ENCODE assay signal across 1 cellular context in the genomic region with DNA sequence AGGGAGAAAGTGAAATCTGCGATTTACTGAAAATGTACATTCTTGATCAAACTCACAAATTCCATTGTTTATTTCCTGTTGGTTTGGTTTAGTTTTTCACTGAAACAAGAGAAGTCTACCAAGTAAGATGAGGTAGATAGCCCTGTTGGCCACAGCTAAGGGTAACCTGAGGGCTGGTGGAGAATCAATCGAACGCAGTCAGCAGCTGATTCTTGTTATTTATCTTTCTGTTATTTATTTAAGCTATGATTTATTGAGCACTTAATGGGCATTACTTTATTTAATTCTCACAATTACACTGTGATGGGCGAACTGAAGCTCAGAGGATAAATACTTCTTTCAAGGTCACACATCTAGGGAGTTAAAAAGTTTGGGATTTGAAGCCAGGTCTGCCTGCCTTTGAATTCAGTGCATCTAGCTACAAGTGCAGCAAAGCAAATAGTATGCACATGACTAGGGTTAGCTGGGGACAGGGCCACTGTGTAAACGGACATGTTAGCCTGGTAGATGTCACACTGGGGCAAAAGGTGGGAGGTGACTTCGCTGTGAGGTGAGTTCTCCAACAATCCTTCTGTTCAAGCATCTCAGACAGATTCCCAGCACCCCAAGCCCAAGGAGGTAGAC.
TF ChIP-seq lines count a peak whose summit lies in the region.

No MANE protein-coding gene starts in this region.

TF ChIP-seq in HepG2, 621 proteins besides CTCF, POLR2A, EP300 and RAD21 (continued from another document and continues in another):
- TF ChIP-seq, protein P1, sequence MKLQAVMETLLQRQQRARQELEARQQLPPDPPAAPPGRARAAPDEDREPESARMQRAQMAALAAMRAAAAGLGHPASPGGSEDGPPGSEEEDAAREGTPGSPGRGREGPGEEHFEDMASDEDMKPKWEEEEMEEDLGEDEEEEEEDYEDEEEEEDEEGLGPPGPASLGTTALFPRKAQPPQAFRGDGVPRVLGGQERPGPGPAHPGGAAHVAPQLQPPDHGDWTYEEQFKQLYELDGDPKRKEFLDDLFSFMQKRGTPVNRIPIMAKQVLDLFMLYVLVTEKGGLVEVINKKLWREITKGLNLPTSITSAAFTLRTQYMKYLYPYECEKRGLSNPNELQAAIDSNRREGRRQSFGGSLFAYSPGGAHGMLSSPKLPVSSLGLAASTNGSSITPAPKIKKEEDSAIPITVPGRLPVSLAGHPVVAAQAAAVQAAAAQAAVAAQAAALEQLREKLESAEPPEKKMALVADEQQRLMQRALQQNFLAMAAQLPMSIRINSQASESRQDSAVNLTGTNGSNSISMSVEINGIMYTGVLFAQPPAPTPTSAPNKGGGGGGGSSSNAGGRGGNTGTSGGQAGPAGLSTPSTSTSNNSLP (IDR thresholded peaks at IDR 0.05; ENCODE audit: low read depth, low read length) = peak; percentile 53; the same call in 1 of the 2 replicates
- TF ChIP-seq ZNF776 (CRISPR knock-in tag; IDR thresholded peaks at IDR 0.05) = no peak
- TF ChIP-seq, protein P2, sequence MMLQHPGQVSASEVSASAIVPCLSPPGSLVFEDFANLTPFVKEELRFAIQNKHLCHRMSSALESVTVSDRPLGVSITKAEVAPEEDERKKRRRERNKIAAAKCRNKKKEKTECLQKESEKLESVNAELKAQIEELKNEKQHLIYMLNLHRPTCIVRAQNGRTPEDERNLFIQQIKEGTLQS (CRISPR knock-in tag; IDR thresholded peaks at IDR 0.05) = no peak
- TF ChIP-seq ZNF629 (CRISPR knock-in tag; conservative IDR thresholded peaks at IDR 0.05) = no peak
- TF ChIP-seq SOX13 (IDR thresholded peaks at IDR 0.05) = no peak
- peak in 1 of 2 experiments; percentile 68; a peak in 1 of 4 replicates for TF ChIP-seq SOX13 (CRISPR knock-in tag; conservative IDR thresholded peaks at IDR 0.05 in 1 of 2, IDR thresholded peaks at IDR 0.05 in 1 of 2)
- 0 out of 2 replicates have a peak, but pooled peaks have one; percentile 5 for TF ChIP-seq ZNF7 (CRISPR knock-in tag; IDR thresholded peaks at IDR 0.05)
- no peak for TF ChIP-seq MTA3 (CRISPR knock-in tag; IDR thresholded peaks at IDR 0.05)
- TF ChIP-seq ZNF691 (CRISPR knock-in tag; IDR thresholded peaks at IDR 0.05; ENCODE audit: borderline replicate concordance, low read depth) = no peak
- TF ChIP-seq HOXA3 (CRISPR knock-in tag; IDR thresholded peaks at IDR 0.05) = peak; percentile 65
- TF ChIP-seq ELF3 (CRISPR knock-in tag; IDR thresholded peaks at IDR 0.05) = peak; percentile 42; the same call in 1 of the 2 replicates
- peak; percentile 56 for TF ChIP-seq TBL1XR1 (IDR thresholded peaks at IDR 0.05; ENCODE audit: borderline replicate concordance, low read length, partially characterized antibody)
- TF ChIP-seq NR2C2 (CRISPR knock-in tag; IDR thresholded peaks at IDR 0.05; ENCODE audit: borderline replicate concordance) = no peak
- peak; percentile 43; the same call in 1 of the 2 replicates for TF ChIP-seq ZBTB26 (CRISPR knock-in tag; IDR thresholded peaks at IDR 0.05; ENCODE audit: borderline replicate concordance)
- TF ChIP-seq REST (IDR thresholded peaks at IDR 0.05; ENCODE audit: borderline replicate concordance in 1 of 2, low read depth in 1 of 2, low read length in 2 of 2) = peak in 1 of 2 experiments; percentile 28; a peak in 1 of 4 replicates
- TF ChIP-seq, protein P3, sequence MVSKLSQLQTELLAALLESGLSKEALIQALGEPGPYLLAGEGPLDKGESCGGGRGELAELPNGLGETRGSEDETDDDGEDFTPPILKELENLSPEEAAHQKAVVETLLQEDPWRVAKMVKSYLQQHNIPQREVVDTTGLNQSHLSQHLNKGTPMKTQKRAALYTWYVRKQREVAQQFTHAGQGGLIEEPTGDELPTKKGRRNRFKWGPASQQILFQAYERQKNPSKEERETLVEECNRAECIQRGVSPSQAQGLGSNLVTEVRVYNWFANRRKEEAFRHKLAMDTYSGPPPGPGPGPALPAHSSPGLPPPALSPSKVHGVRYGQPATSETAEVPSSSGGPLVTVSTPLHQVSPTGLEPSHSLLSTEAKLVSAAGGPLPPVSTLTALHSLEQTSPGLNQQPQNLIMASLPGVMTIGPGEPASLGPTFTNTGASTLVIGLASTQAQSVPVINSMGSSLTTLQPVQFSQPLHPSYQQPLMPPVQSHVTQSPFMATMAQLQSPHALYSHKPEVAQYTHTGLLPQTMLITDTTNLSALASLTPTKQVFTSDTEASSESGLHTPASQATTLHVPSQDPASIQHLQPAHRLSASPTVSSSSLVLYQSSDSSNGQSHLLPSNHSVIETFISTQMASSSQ (IDR thresholded peaks at IDR 0.05; ENCODE audit: low read depth) = no peak
- TF ChIP-seq, protein P3 (CRISPR knock-in tag; IDR thresholded peaks at IDR 0.05; ENCODE audit: borderline replicate concordance) = peak; percentile 41; the same call in 1 of the 2 replicates
- no peak for TF ChIP-seq ZNF704 (CRISPR knock-in tag; IDR thresholded peaks at IDR 0.05; ENCODE audit: borderline replicate concordance)
- TF ChIP-seq NR2F2 (IDR thresholded peaks at IDR 0.05; ENCODE audit: borderline replicate concordance, low read depth) = no peak
- peak; percentile 30; the same call in 1 of the 2 replicates for TF ChIP-seq FOXA1 (IDR thresholded peaks at IDR 0.05)
- peak; percentile 89 for TF ChIP-seq FOXA1 (CRISPR knock-in tag; IDR thresholded peaks at IDR 0.05)
- TF ChIP-seq, protein P4, sequence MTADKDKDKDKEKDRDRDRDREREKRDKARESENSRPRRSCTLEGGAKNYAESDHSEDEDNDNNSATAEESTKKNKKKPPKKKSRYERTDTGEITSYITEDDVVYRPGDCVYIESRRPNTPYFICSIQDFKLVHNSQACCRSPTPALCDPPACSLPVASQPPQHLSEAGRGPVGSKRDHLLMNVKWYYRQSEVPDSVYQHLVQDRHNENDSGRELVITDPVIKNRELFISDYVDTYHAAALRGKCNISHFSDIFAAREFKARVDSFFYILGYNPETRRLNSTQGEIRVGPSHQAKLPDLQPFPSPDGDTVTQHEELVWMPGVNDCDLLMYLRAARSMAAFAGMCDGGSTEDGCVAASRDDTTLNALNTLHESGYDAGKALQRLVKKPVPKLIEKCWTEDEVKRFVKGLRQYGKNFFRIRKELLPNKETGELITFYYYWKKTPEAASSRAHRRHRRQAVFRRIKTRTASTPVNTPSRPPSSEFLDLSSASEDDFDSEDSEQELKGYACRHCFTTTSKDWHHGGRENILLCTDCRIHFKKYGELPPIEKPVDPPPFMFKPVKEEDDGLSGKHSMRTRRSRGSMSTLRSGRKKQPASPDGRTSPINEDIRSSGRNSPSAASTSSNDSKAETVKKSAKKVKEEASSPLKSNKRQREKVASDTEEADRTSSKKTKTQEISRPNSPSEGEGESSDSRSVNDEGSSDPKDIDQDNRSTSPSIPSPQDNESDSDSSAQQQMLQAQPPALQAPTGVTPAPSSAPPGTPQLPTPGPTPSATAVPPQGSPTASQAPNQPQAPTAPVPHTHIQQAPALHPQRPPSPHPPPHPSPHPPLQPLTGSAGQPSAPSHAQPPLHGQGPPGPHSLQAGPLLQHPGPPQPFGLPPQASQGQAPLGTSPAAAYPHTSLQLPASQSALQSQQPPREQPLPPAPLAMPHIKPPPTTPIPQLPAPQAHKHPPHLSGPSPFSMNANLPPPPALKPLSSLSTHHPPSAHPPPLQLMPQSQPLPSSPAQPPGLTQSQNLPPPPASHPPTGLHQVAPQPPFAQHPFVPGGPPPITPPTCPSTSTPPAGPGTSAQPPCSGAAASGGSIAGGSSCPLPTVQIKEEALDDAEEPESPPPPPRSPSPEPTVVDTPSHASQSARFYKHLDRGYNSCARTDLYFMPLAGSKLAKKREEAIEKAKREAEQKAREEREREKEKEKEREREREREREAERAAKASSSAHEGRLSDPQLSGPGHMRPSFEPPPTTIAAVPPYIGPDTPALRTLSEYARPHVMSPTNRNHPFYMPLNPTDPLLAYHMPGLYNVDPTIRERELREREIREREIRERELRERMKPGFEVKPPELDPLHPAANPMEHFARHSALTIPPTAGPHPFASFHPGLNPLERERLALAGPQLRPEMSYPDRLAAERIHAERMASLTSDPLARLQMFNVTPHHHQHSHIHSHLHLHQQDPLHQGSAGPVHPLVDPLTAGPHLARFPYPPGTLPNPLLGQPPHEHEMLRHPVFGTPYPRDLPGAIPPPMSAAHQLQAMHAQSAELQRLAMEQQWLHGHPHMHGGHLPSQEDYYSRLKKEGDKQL (CRISPR knock-in tag; IDR thresholded peaks at IDR 0.05; ENCODE audit: low read depth) = peak; percentile 57; the same call in 1 of the 2 replicates
- TF ChIP-seq, protein P5, sequence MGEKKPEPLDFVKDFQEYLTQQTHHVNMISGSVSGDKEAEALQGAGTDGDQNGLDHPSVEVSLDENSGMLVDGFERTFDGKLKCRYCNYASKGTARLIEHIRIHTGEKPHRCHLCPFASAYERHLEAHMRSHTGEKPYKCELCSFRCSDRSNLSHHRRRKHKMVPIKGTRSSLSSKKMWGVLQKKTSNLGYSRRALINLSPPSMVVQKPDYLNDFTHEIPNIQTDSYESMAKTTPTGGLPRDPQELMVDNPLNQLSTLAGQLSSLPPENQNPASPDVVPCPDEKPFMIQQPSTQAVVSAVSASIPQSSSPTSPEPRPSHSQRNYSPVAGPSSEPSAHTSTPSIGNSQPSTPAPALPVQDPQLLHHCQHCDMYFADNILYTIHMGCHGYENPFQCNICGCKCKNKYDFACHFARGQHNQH (CRISPR knock-in tag; IDR thresholded peaks at IDR 0.05) = peak; percentile 64; the same call in 1 of the 2 replicates
- TF ChIP-seq IRF2 (CRISPR knock-in tag; IDR thresholded peaks at IDR 0.05) = peak; percentile 52; the same call in 1 of the 2 replicates
- no peak for TF ChIP-seq ZFP37 (CRISPR knock-in tag; IDR thresholded peaks at IDR 0.05; ENCODE audit: borderline replicate concordance)
- TF ChIP-seq, protein P6, sequence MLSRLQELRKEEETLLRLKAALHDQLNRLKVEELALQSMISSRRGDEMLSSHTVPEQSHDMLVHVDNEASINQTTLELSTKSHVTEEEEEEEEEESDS (CRISPR knock-in tag; IDR thresholded peaks at IDR 0.05; ENCODE audit: borderline replicate concordance) = no peak
- no peak for TF ChIP-seq KLF12 (CRISPR knock-in tag; IDR thresholded peaks at IDR 0.05; ENCODE audit: borderline replicate concordance)
- TF ChIP-seq PHF8 (CRISPR knock-in tag; IDR thresholded peaks at IDR 0.05) = no peak
- no peak for TF ChIP-seq ZNF496 (CRISPR knock-in tag; IDR thresholded peaks at IDR 0.05; ENCODE audit: insufficient replicate concordance)
- no peak for TF ChIP-seq ZZZ3 (CRISPR knock-in tag; IDR thresholded peaks at IDR 0.05; ENCODE audit: borderline replicate concordance)
- no peak for TF ChIP-seq ETV6 (CRISPR knock-in tag; conservative IDR thresholded peaks at IDR 0.05)
- no peak for TF ChIP-seq SOX6 (IDR thresholded peaks at IDR 0.05)
- TF ChIP-seq SOX6 (CRISPR knock-in tag; IDR thresholded peaks at IDR 0.05) = peak; percentile 42; the same call in 1 of the 2 replicates
- TF ChIP-seq SMAD3 (CRISPR knock-in tag; IDR thresholded peaks at IDR 0.05) = peak; percentile 53; the same call in 1 of the 2 replicates
- TF ChIP-seq HDAC2 (CRISPR knock-in tag; IDR thresholded peaks at IDR 0.05) = peak; percentile 77
